ENCODE assay signal across 14 cellular contexts in the genomic region with DNA sequence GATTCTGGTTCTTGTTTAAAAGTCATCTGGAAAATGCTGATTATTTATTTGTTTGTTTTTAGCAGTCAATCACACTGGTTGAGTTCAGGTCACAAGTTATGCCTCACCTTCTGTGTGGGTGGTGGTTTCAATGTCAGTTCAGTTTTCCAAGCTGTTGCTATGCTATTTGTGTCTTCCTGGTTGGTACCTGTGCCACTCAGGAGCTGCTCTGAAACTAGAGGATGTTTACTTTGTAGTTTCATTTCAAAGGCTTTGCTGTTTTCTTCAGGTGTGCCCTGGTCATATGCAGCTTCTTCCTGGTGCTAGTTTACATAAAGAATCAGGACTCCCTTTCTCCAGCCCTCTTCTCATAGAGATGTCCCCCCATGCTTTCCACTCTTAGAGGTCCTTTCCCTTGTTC.
DNase-seq lines count a peak whose midpoint lies in the region; ATAC-seq and TF ChIP-seq lines count a peak whose summit lies in the region.
"Had no signal": no experiment of that assay in that cellular context is flagged by ENCODE, and none has a peak within 500 bp of the region (broad histone marks: within the 10 kb centered on the region; RNA-seq: fewer than 3 reads in every experiment).

No MANE protein-coding gene starts in this region.

- H3K4me1 ChIP-seq in mammary epithelial cell (ENCODE audit: insufficient read depth, low read length) (no peaks in the 10 kb centered on the region), left lung (no peaks in the 10 kb centered on the region)
- H3K4me1 ChIP-seq: BLaER1 had no signal

- BruUV-seq in mammary epithelial cell (replicated peaks; lab: Mats Ljungman, UMichigan) (no TSS peak), MCF 10A (replicated peaks; lab: Mats Ljungman, UMichigan) (no TSS peak)

- H3K9ac ChIP-seq in mammary epithelial cell (ENCODE audit: insufficient read depth, low read length) = no peak overlapping the region
- H3K9ac ChIP-seq: BLaER1 had no signal

- no peaks in the 10 kb centered on the region for H3K4me1 Mint-ChIP-seq in MCF 10A (ENCODE audit: insufficient read depth, unreplicated experiment)
- H3K4me1 Mint-ChIP-seq in chondrocyte (ENCODE audit: low read depth) = no peaks in the 10 kb centered on the region
- H3K4me1 Mint-ChIP-seq: CD14-positive monocyte; CD4-positive, alpha-beta memory T cell had no signal

- H3K27me3 ChIP-seq in mammary epithelial cell (ENCODE audit: insufficient read depth, low read length) (no peaks in the 10 kb centered on the region), left lung (no peaks in the 10 kb centered on the region)
- H3K27me3 ChIP-seq: BLaER1 had no signal

- H3K9me3 Mint-ChIP-seq in MCF 10A (ENCODE audit: unreplicated experiment) = peaks cover 7% of the 10 kb centered on the region
- peaks cover 12% of the 10 kb centered on the region for H3K9me3 Mint-ChIP-seq in chondrocyte (ENCODE audit: low read depth)

- H3K27ac ChIP-seq in mammary epithelial cell (ENCODE audit: insufficient read depth, low read depth, low read length) (no peak overlapping the region), left lung (no peak overlapping the region)
- H3K27ac ChIP-seq: 22Rv1, BLaER1 had no signal

- H4K20me1 ChIP-seq in mammary epithelial cell (ENCODE audit: insufficient read depth, low read length) = no peaks in the 10 kb centered on the region
- H4K20me1 ChIP-seq: BLaER1 had no signal

- H3K27ac Mint-ChIP-seq in MCF 10A (ENCODE audit: low read depth, unreplicated experiment) = no peak overlapping the region
- no peak overlapping the region for H3K27ac Mint-ChIP-seq in chondrocyte (ENCODE audit: unreplicated experiment)
- H3K27ac Mint-ChIP-seq: CD14-positive monocyte, H9 had no signal

- ATAC-seq in left lung = peak; percentile 59
- ATAC-seq in GM18517 (IDR thresholded peaks at IDR 0.05; ENCODE audit: unreplicated experiment) = no peak

- dilution Hi-C loops in mammary epithelial cell (cut with HindIII; ENCODE audit: low sequenced_read_pairs) = no loop called here

- in situ Hi-C loops in mammary epithelial cell (cut with MboI; ENCODE audit: low sequenced_read_pairs in 2 of 2) = no loop called here

- H2AFZ ChIP-seq in mammary epithelial cell (ENCODE audit: low read depth, low read length) = no peak overlapping the region

- H3K27me3 Mint-ChIP-seq in MCF 10A (ENCODE audit: insufficient read depth, unreplicated experiment) = no peaks in the 10 kb centered on the region
- peaks cover 31% of the 10 kb centered on the region for H3K27me3 Mint-ChIP-seq in chondrocyte (ENCODE audit: low read depth)

- POLR2A ChIA-PET in MCF 10A (lab: Yijun Ruan, JAX) = no interaction called here

- H3K4me3 ChIP-seq in mammary epithelial cell (replicated peaks in 1 of 3; ENCODE audit: insufficient read depth in 1 of 3, low read depth in 2 of 3, low read length in 3 of 3) (no peak overlapping the region), epithelial cell of esophagus (ENCODE audit: low read length) (no peak overlapping the region), left lung (no peak overlapping the region)
- H3K4me3 ChIP-seq: BLaER1 had no signal

- H3K4me2 ChIP-seq in mammary epithelial cell (ENCODE audit: insufficient read depth, low read depth, low read length) = no peak overlapping the region
- H3K4me2 ChIP-seq: BLaER1 had no signal

- TF ChIP-seq CTCF in mammary epithelial cell (conservative IDR thresholded peaks at IDR 0.05 in 1 of 2, IDR thresholded peaks at IDR 0.05 in 1 of 2; ENCODE audit: extremely low read depth in 1 of 2, insufficient read depth in 1 of 2, low read depth in 1 of 2, low read length in 2 of 2) (no peak), MCF 10A (IDR thresholded peaks at IDR 0.05; ENCODE audit: unreplicated experiment) (no peak), epithelial cell of esophagus (IDR thresholded peaks at IDR 0.05; ENCODE audit: insufficient read depth, low read depth, low read length, missing control alignments) (no peak), left lung (IDR thresholded peaks at IDR 0.05) (no peak), chondrocyte (IDR thresholded peaks at IDR 0.05) (no peak)

- intact Hi-C loops in mammary epithelial cell (cut with micrococcal nuclease) = no loop called here
- intact Hi-C loops in MCF 10A (cut with micrococcal nuclease) = no loop called here
- intact Hi-C loops in left lung (cut with DNase I) = no loop called here

- DNase-seq in mammary epithelial cell (peak; percentile 13), MCF 10A (ENCODE audit: unreplicated experiment) (no peak), epithelial cell of esophagus (ENCODE audit: low read depth) (peak; percentile 14), left lung (no peak), chondrocyte (ENCODE audit: low spot score) (no peak)
- no peak for DNase-seq in stimulated activated CD4-positive, alpha-beta T cell treated with anti-CD3 and anti-CD28 coated beads, Interleukin-1b, Interleukin-23, amount 100 ng/mL, for 48 hours
- DNase-seq: CD4-positive, alpha-beta memory T cell; DMS153; H9; IMR-90 had no signal

- H3K79me2 ChIP-seq in mammary epithelial cell (ENCODE audit: insufficient read depth, low read length) = no peaks in the 10 kb centered on the region

- H3K36me3 Mint-ChIP-seq in MCF 10A (ENCODE audit: insufficient read depth, unreplicated experiment) (no peaks in the 10 kb centered on the region), chondrocyte (ENCODE audit: low read depth) (peaks cover 5% of the 10 kb centered on the region)
- H3K36me3 Mint-ChIP-seq: CD14-positive monocyte had no signal

- CTCF ChIA-PET in mammary epithelial cell (lab: Charles Lee; ENCODE audit: low non-redundant PET) (interaction anchor here (0.6 kb wide), 1 partner anchor 383 kb away, joined by 3 read pairs; no protein-coding TSS in a partner anchor), MCF 10A (lab: Yijun Ruan, JAX) (no interaction called here)

- no peaks in the 10 kb centered on the region for H3K36me3 ChIP-seq in mammary epithelial cell (ENCODE audit: insufficient read depth, low read length)
- no peaks in the 10 kb centered on the region for H3K36me3 ChIP-seq in left lung
- H3K36me3 ChIP-seq: BLaER1 had no signal

- H3K4me3 Mint-ChIP-seq in MCF 10A (ENCODE audit: unreplicated experiment) (no peak overlapping the region), chondrocyte (ENCODE audit: unreplicated experiment) (no peak overlapping the region)
- H3K4me3 Mint-ChIP-seq: CD14-positive monocyte; CD4-positive, alpha-beta memory T cell; H9 had no signal

- H3K9me3 ChIP-seq in mammary epithelial cell (replicated peaks; ENCODE audit: insufficient read depth, low read length) (no peaks in the 10 kb centered on the region), left lung (peaks cover 0 to 10% of the 10 kb centered on the region in 2 donors)

Comparison
In these comparisons a context has a peak if more than half of its experiments do, and no peak if none do; other contexts are left out.
1. DNase-seq: peak in mammary epithelial cell (single experiment) and epithelial cell of esophagus (single experiment); none in MCF 10A (single experiment), left lung (0 of 2), chondrocyte (single experiment) and stimulated activated CD4-positive, alpha-beta T cell treated with anti-CD3 and anti-CD28 coated beads, Interleukin-1b, Interleukin-23, amount 100 ng/mL, for 48 hours (single experiment).